Comparison of ENCODE assay signal across 15 cellular contexts in genomic region chr2:200618051-200618419, GRCh38. TPM values are rescaled to one million over a fixed set of nuclear protein-coding genes. Genes with fewer than 3 reads are reported as not detected.
"Had no signal": no experiment of that assay in that cellular context is flagged by ENCODE, and none has a peak within 500 bp of the region (broad histone marks: within the 10 kb centered on the region; RNA-seq: fewer than 3 reads in every experiment).

No MANE protein-coding gene starts in this region.

- H3K4me3 ChIP-seq: esophagus muscularis mucosa, lung, mucosa of descending colon, psoas muscle, spleen, upper lobe of right lung had no signal

- H3K4me3 Mint-ChIP-seq: activated CD8-positive, alpha-beta T cell treated with anti-CD3 and anti-CD28 coated beads, Interleukin-2, amount 10 ng/mL, durations not matched to agents 7 days and 5 days; naive thymus-derived CD8-positive, alpha-beta T cell had no signal

- H3K36me3 Mint-ChIP-seq: naive thymus-derived CD8-positive, alpha-beta T cell had no signal

- H3K27ac Mint-ChIP-seq: activated CD8-positive, alpha-beta T cell treated with anti-CD3 and anti-CD28 coated beads, Interleukin-2, amount 10 ng/mL, durations not matched to agents 7 days and 5 days; naive thymus-derived CD8-positive, alpha-beta T cell had no signal

- H3K36me3 ChIP-seq: spleen, upper lobe of right lung had no signal

- H3K27me3 ChIP-seq: esophagus muscularis mucosa, spleen, upper lobe of right lung had no signal

- H3K27ac ChIP-seq: esophagus muscularis mucosa, psoas muscle, spleen, upper lobe of right lung had no signal

- H3K9me3 Mint-ChIP-seq: activated T-helper 2 cell treated with anti-CD3 and anti-CD28 coated beads, Interferon-gamma antibody, Interleukin-2, Interleukin-4, amounts not matched to agents 10 μg/mL and 5 μg/mL and 100 μg/mL, durations not matched to agents 14 hours and 24 hours and 36 hours; naive thymus-derived CD8-positive, alpha-beta T cell had no signal

- ATAC-seq: activated CD8-positive, alpha-beta T cell treated with anti-CD3 and anti-CD28 coated beads, Interleukin-2, amount 10 ng/mL, durations not matched to agents 7 days and 5 days; mucosa of descending colon; psoas muscle had no signal

- DNase-seq: activated CD4-positive, alpha-beta T cell treated with anti-CD3 and anti-CD28 coated beads for 4 hours; activated CD8-positive, alpha-beta memory T cell treated with anti-CD3 and anti-CD28 coated beads, Interleukin-2, amount 50 U/mL, for 48 hours; activated CD8-positive, alpha-beta T cell treated with anti-CD3 and anti-CD28 coated beads, Interleukin-2, amount 10 ng/mL, durations not matched to agents 7 days and 5 days; activated naive CD4-positive, alpha-beta T cell treated with anti-CD3 and anti-CD28 coated beads, Interleukin-2, amount 50 U/mL, for 16 hours; left cardiac atrium; naive thymus-derived CD8-positive, alpha-beta T cell; psoas muscle; spleen; stimulated activated CD4-positive, alpha-beta T cell treated with anti-CD3 and anti-CD28 coated beads, Interleukin-1b, Interleukin-23, amount 100 ng/mL, for 48 hours; stimulated activated naive CD4-positive, alpha-beta T cell; upper lobe of right lung had no signal

- H3K4me1 ChIP-seq: psoas muscle, upper lobe of right lung had no signal

- H3K9me3 ChIP-seq: esophagus muscularis mucosa, mucosa of descending colon, psoas muscle, spleen, upper lobe of right lung had no signal

RNA-seq across cellular contexts. Expression of gene AOX1, which starts 32.2 kb away (rescaled TPM):
- total RNA-seq: activated T-helper 2 cell treated with anti-CD3 and anti-CD28 coated beads, Interferon-gamma antibody, Interleukin-2, Interleukin-4, amounts not matched to agents 10 μg/mL and 5 μg/mL and 100 μg/mL, durations not matched to agents 14 hours and 24 hours and 36 hours; naive thymus-derived CD8-positive, alpha-beta T cell had no signal
- polyA plus RNA-seq: naive thymus-derived CD8-positive, alpha-beta T cell had no signal
